Comparison of ENCODE assay signal across 1 cellular context in genomic region chr3:37942646-37943045, GRCh38.
TF ChIP-seq lines count a peak whose summit lies in the region.

No MANE protein-coding gene starts in this region.

TF ChIP-seq in K562, 482 proteins besides CTCF, POLR2A, EP300 and RAD21:
- TF ChIP-seq RBM25 (IDR thresholded peaks at IDR 0.05; ENCODE audit: low read depth, low read length, severe bottlenecking) (peak; percentile 59), HDGF (IDR thresholded peaks at IDR 0.05) (no peak)
